Comparison of ENCODE assay signal across 21 cellular contexts in the genomic region with DNA sequence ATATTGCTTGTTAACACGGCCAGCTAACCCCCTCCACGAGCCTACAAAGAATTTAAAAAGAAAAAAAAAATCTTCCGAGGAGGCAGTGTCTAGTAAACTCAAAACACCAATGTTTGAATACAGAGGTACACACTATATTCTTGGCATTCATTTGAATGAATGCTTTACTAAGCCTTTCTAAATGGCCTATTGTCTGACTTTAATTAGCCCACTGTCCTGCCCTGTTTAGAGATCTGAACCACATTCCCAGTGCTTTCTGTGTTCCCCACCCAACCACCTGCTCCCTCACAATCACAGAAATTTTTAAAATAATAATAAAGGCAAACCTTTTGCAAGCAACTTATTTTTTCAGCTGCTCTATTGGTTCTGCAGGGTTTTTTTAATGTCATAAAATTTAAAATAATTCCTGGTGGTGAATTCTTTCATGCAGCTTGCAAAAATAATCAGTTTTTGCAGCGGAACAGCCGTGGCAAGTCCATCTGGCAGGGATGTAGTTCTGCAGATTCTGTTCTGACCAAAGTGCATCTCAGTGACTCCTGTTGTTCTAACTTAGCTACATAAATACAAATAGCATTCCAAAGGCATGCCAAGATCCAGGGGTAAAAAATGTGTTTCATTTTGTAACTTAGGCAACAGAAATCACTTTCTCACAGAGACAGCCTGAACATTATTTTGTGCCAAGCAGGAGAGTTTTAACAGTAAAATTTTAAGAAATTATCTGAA. TPM values are rescaled to one million over a fixed set of nuclear protein-coding genes. Genes with fewer than 3 reads are reported as not detected.
DNase-seq lines count a peak whose midpoint lies in the region; ATAC-seq lines count a peak whose summit lies in the region.
"Had no signal": no experiment of that assay in that cellular context is flagged by ENCODE, and none has a peak within 500 bp of the region (broad histone marks: within the 10 kb centered on the region; RNA-seq: fewer than 3 reads in every experiment).

No MANE protein-coding gene starts in this region.

- H3K9me3 Mint-ChIP-seq in activated naive CD4-positive, alpha-beta T cell treated with anti-CD3 and anti-CD28 coated beads, Interleukin-2, amount 10 ng/mL, durations not matched to agents 7 days and 5 days = no peaks in the 10 kb centered on the region
- H3K9me3 Mint-ChIP-seq: dendritic cell treated with granulocyte-macrophage colony-stimulating factor and Interleukin-4, amounts not matched to agents 40 ng/mL and 50 ng/mL, for 4 days; T-cell had no signal

- no peaks in the 10 kb centered on the region for H3K36me3 Mint-ChIP-seq in activated naive CD4-positive, alpha-beta T cell treated with anti-CD3 and anti-CD28 coated beads, Interleukin-2, amount 10 ng/mL, durations not matched to agents 7 days and 5 days
- H3K36me3 Mint-ChIP-seq: naive thymus-derived CD4-positive, alpha-beta T cell; T-cell had no signal

- peaks cover 18% of the 10 kb centered on the region for H3K27me3 Mint-ChIP-seq in activated naive CD4-positive, alpha-beta T cell treated with anti-CD3 and anti-CD28 coated beads, Interleukin-2, amount 10 ng/mL, durations not matched to agents 7 days and 5 days
- H3K27me3 Mint-ChIP-seq: dendritic cell treated with granulocyte-macrophage colony-stimulating factor and Interleukin-4, amounts not matched to agents 40 ng/mL and 50 ng/mL, for 4 days had no signal

- peaks cover 6% of the 10 kb centered on the region for H3K4me1 Mint-ChIP-seq in activated naive CD4-positive, alpha-beta T cell treated with anti-CD3 and anti-CD28 coated beads, Interleukin-2, amount 10 ng/mL, durations not matched to agents 7 days and 5 days

- DNase-seq in NCI-H526 treated with DMSO at 0.1 percent for 48 hours (lab: John Stamatoyannopoulos, UW) (peak; percentile 99), caudate nucleus (lab: John Stamatoyannopoulos, UW) (peak in 1 of 61 donors; percentile 7), left lobe of liver (ENCODE audit: low spot score) (no peak), substantia nigra (lab: John Stamatoyannopoulos, UW) (peak in 2 of 49 donors; percentile 4 to 46)
- no peak for DNase-seq in activated naive CD4-positive, alpha-beta T cell treated with anti-CD3 and anti-CD28 coated beads, Interleukin-2, amount 10 ng/mL, durations not matched to agents 7 days and 5 days
- DNase-seq: activated CD4-positive, alpha-beta T cell treated with anti-CD3 and anti-CD28 coated beads, Interleukin-2, amount 50 U/mL, for 1 hour; GDM1; naive thymus-derived CD4-positive, alpha-beta T cell; NCI-H1105 treated with DMSO at 0.1 percent for 48 hours; T-cell; thyroid gland had no signal

- ATAC-seq in left lobe of liver (peak; percentile 97), GM18498 (IDR thresholded peaks at IDR 0.05; ENCODE audit: unreplicated experiment) (no peak), HG02938 (IDR thresholded peaks at IDR 0.05; ENCODE audit: unreplicated experiment) (no peak)
- ATAC-seq: naive thymus-derived CD4-positive, alpha-beta T cell; T-cell had no signal

- H3K27ac ChIP-seq in caudate nucleus (ENCODE audit: low read depth, low read length) = peak overlapping the region; percentile 83
- H3K27ac ChIP-seq in substantia nigra (ENCODE audit: low read depth, low read length, poor library complexity, severe bottlenecking) = peak overlapping the region; percentile 92
- H3K27ac ChIP-seq: ascending aorta; BLaER1 treated with 17β-estradiol and CSF1 and Interleukin-3, amounts not matched to agents 10 nM and 100 nM; epithelial cell of prostate; parathyroid adenoma; thyroid gland had no signal

- CTCF ChIA-PET in activated naive CD4-positive, alpha-beta T cell treated with anti-CD3 and anti-CD28 coated beads, Interleukin-2, amount 10 ng/mL, durations not matched to agents 7 days and 5 days (lab: Charles Lee) = interaction anchor here (0.8 to 1.3 kb wide), 4 partner anchors 11 to 160 kb away, joined by 3 to 4 read pairs (median 4); no protein-coding TSS in a partner anchor

- H3K27ac Mint-ChIP-seq in activated naive CD4-positive, alpha-beta T cell treated with anti-CD3 and anti-CD28 coated beads, Interleukin-2, amount 10 ng/mL, durations not matched to agents 7 days and 5 days = no peak overlapping the region
- H3K27ac Mint-ChIP-seq: dendritic cell treated with granulocyte-macrophage colony-stimulating factor and Interleukin-4, amounts not matched to agents 40 ng/mL and 50 ng/mL, for 4 days; naive thymus-derived CD4-positive, alpha-beta T cell; T-cell had no signal

- H3K4me3 Mint-ChIP-seq in activated naive CD4-positive, alpha-beta T cell treated with anti-CD3 and anti-CD28 coated beads, Interleukin-2, amount 10 ng/mL, durations not matched to agents 7 days and 5 days = no peak overlapping the region
- H3K4me3 Mint-ChIP-seq: dendritic cell treated with granulocyte-macrophage colony-stimulating factor and Interleukin-4, amounts not matched to agents 40 ng/mL and 50 ng/mL, for 4 days; naive thymus-derived CD4-positive, alpha-beta T cell; T-cell had no signal

RNA-seq across cellular contexts. Expression of a gene that starts 23.8 kb away (rescaled TPM):
- total RNA-seq in left lobe of liver = not detected
- total RNA-seq: ascending aorta; HT1080; lung microvascular endothelial cell; naive thymus-derived CD4-positive, alpha-beta T cell; smooth muscle cell; T-cell; thyroid gland had no signal

RNA-seq across cellular contexts. Expression of a gene that starts 29.0 kb away (rescaled TPM):
- total RNA-seq in left lobe of liver = 0.58 TPM
- total RNA-seq: ascending aorta; HT1080; lung microvascular endothelial cell; naive thymus-derived CD4-positive, alpha-beta T cell; smooth muscle cell; T-cell had no signal
